In genomic region chr19:10289167-10289835, GRCh38 we compare ENCODE assay signal across 6 cellular contexts. TPM values are rescaled to one million over a fixed set of nuclear protein-coding genes. Genes with fewer than 3 reads are reported as not detected.
DNase-seq lines count a peak whose midpoint lies in the region; ATAC-seq and TF ChIP-seq lines count a peak whose summit lies in the region.

No MANE protein-coding gene starts in this region.

- TF ChIP-seq CTCF in OCI-LY3 (IDR thresholded peaks at IDR 0.05; ENCODE audit: low read depth, low read length) (no peak), mucosa of descending colon (IDR thresholded peaks at IDR 0.05) (no peak)

- H3K9me3 ChIP-seq in OCI-LY3 (ENCODE audit: insufficient read depth, low read length), result no peaks in the 10 kb centered on the region
- H3K9me3 ChIP-seq in mucosa of descending colon, result no peaks in the 10 kb centered on the region

- H3K4me2 ChIP-seq in OCI-LY3 (ENCODE audit: low read length), result peak overlapping the region; percentile 75

- H3K9ac ChIP-seq in OCI-LY3 (ENCODE audit: low read length), result peak overlapping the region; percentile 55

- H2AFZ ChIP-seq in OCI-LY3 (ENCODE audit: low read depth, low read length), result peak overlapping the region; percentile 80

- H3K4me3 ChIP-seq in OCI-LY3 (ENCODE audit: low read length) (peak overlapping the region; percentile 77), mucosa of descending colon (no peak overlapping the region)

- DNase-seq in activated naive CD8-positive, alpha-beta T cell treated with anti-CD3 and anti-CD28 coated beads, Interleukin-2, amount 50 U/mL, for 16 hours (ENCODE audit: low read depth, low spot score), result peak; percentile 57
- peak; percentile 45 to 68 (median 59) for DNase-seq in mucosa of descending colon

- no peaks in the 10 kb centered on the region; the same call in 1 of the 2 replicates for H3K79me2 ChIP-seq in OCI-LY3 (ENCODE audit: low read length)

- H3K27me3 ChIP-seq in OCI-LY3 (ENCODE audit: low read depth, low read length), result no peaks in the 10 kb centered on the region

- peak overlapping the region; percentile 49 for H3K27ac ChIP-seq in OCI-LY3 (ENCODE audit: low read length)

- H3K36me3 ChIP-seq in OCI-LY3 (replicated peaks; ENCODE audit: low read depth, low read length), result peaks cover 42% of the 10 kb centered on the region
- H3K36me3 ChIP-seq in mucosa of descending colon (ENCODE audit: low read depth), result no peaks in the 10 kb centered on the region

- H3K4me1 ChIP-seq in OCI-LY3 (ENCODE audit: low read length) (peaks cover 5% of the 10 kb centered on the region), mucosa of descending colon (ENCODE audit: low read depth) (peaks cover 59% of the 10 kb centered on the region)

- peak; percentile 26 for ATAC-seq in GM18867 (IDR thresholded peaks at IDR 0.05; ENCODE audit: unreplicated experiment)
- peak; percentile 9 for ATAC-seq in mucosa of descending colon
- ATAC-seq in HG02840 (IDR thresholded peaks at IDR 0.05; ENCODE audit: low FRiP score, unreplicated experiment), result no peak
- ATAC-seq in HG03439 (IDR thresholded peaks at IDR 0.05; ENCODE audit: unreplicated experiment), result no peak

- H4K20me1 ChIP-seq in OCI-LY3 (ENCODE audit: insufficient read depth, low read length), result peaks cover 29% of the 10 kb centered on the region

- intact Hi-C loops in mucosa of descending colon (cut with DNase I, micrococcal nuclease), result no loop called here

RNA-seq across cellular contexts. Expression of gene ICAM5, which starts 0.5 kb away (rescaled TPM):
- 1 to 10 TPM in 1 of 3 donors, under 1 TPM in 2; 0.69 to 1.4 (median 0.73) TPM for total RNA-seq in mucosa of descending colon

RNA-seq across cellular contexts. Expression of gene ICAM4, which starts 2.5 kb away (rescaled TPM):
- under 1 TPM in 2 of 3 donors, not detected in 1; 0.24 to 0.32 TPM for total RNA-seq in mucosa of descending colon

RNA-seq across cellular contexts. Expression of gene ICAM1, which starts 18.4 kb away (rescaled TPM):
- 10 to 100 TPM; 10.7 to 13.9 (median 13.4) TPM for total RNA-seq in mucosa of descending colon

RNA-seq across cellular contexts. Expression of gene ZGLP1, which starts 20.3 kb away (rescaled TPM):
- 1 to 10 TPM; 2.5 to 4.0 (median 3.8) TPM for total RNA-seq in mucosa of descending colon

RNA-seq across cellular contexts. Expression of gene FDX2, which starts 26.5 kb away (rescaled TPM):
- 10 to 100 TPM in 1 of 3 donors, 1 to 10 TPM in 2; 7.9 to 15.1 (median 9.7) TPM for total RNA-seq in mucosa of descending colon

Comparison
In these comparisons a context has a peak if more than half of its experiments do, and no peak if none do; other contexts are left out.
1. ATAC-seq: peak in GM18867 (single experiment) and mucosa of descending colon (single experiment); none in HG02840 (single experiment) and HG03439 (single experiment).